In the genomic region with DNA sequence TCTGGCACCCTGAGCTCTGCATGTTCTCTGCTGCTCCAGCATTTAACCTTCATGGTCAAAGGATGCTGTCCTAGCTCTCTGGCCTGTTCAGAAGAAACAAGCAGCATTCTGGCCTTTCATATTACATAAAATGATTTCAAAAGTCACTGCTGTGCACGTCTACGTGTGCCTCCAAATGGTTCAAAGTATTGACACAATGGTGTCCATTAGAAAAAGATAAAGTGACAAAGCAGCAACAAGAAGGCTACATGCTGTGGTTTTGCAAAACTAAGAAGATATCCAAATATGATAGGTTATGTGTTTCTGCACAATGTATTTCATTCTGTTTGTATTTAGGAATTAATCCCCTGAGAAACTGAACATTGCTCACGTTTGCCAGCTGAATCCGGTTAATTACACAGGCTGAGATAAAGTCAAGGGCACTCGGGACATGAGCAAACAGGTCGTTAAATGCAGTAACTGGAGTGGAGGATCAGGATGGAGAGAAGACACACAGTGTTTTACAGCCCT, we compare ENCODE assay signal across 1 cellular context.
TF ChIP-seq lines count a peak whose summit lies in the region.

No MANE protein-coding gene starts in this region.

TF ChIP-seq in HepG2, 621 proteins besides CTCF, POLR2A, EP300 and RAD21 (continued from another document and continues in another):
- TF ChIP-seq, protein P1, sequence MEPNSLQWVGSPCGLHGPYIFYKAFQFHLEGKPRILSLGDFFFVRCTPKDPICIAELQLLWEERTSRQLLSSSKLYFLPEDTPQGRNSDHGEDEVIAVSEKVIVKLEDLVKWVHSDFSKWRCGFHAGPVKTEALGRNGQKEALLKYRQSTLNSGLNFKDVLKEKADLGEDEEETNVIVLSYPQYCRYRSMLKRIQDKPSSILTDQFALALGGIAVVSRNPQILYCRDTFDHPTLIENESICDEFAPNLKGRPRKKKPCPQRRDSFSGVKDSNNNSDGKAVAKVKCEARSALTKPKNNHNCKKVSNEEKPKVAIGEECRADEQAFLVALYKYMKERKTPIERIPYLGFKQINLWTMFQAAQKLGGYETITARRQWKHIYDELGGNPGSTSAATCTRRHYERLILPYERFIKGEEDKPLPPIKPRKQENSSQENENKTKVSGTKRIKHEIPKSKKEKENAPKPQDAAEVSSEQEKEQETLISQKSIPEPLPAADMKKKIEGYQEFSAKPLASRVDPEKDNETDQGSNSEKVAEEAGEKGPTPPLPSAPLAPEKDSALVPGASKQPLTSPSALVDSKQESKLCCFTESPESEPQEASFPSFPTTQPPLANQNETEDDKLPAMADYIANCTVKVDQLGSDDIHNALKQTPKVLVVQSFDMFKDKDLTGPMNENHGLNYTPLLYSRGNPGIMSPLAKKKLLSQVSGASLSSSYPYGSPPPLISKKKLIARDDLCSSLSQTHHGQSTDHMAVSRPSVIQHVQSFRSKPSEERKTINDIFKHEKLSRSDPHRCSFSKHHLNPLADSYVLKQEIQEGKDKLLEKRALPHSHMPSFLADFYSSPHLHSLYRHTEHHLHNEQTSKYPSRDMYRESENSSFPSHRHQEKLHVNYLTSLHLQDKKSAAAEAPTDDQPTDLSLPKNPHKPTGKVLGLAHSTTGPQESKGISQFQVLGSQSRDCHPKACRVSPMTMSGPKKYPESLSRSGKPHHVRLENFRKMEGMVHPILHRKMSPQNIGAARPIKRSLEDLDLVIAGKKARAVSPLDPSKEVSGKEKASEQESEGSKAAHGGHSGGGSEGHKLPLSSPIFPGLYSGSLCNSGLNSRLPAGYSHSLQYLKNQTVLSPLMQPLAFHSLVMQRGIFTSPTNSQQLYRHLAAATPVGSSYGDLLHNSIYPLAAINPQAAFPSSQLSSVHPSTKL (CRISPR knock-in tag; IDR thresholded peaks at IDR 0.05): peak; percentile 86
- 0 out of 2 replicates have a peak, but pooled peaks have one; percentile 38 for TF ChIP-seq KMT2A (CRISPR knock-in tag; IDR thresholded peaks at IDR 0.05)
- no peak for TF ChIP-seq HDAC6 (IDR thresholded peaks at IDR 0.05; ENCODE audit: low read depth, low read length)
- TF ChIP-seq, protein P2, sequence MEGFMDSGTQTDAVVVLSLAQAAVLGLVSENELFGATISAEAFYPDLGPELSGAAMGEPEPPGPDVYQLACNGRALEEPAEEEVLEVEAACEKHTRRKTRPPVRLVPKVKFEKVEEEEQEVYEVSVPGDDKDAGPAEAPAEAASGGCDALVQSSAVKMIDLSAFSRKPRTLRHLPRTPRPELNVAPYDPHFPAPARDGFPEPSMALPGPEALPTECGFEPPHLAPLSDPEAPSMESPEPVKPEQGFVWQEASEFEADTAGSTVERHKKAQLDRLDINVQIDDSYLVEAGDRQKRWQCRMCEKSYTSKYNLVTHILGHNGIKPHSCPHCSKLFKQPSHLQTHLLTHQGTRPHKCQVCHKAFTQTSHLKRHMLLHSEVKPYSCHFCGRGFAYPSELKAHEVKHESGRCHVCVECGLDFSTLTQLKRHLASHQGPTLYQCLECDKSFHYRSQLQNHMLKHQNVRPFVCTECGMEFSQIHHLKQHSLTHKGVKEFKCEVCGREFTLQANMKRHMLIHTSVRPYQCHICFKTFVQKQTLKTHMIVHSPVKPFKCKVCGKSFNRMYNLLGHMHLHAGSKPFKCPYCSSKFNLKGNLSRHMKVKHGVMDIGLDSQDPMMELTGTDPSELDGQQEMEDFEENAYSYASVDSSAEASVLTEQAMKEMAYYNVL (CRISPR knock-in tag; IDR thresholded peaks at IDR 0.05; ENCODE audit: borderline replicate concordance): peak; percentile 81; the same call in 1 of the 2 replicates
- no peak for TF ChIP-seq ZNF780A (CRISPR knock-in tag; IDR thresholded peaks at IDR 0.05)
- peak; percentile 77 for TF ChIP-seq BHLHE40 (IDR thresholded peaks at IDR 0.05; ENCODE audit: low read length)
- TF ChIP-seq, protein P3, sequence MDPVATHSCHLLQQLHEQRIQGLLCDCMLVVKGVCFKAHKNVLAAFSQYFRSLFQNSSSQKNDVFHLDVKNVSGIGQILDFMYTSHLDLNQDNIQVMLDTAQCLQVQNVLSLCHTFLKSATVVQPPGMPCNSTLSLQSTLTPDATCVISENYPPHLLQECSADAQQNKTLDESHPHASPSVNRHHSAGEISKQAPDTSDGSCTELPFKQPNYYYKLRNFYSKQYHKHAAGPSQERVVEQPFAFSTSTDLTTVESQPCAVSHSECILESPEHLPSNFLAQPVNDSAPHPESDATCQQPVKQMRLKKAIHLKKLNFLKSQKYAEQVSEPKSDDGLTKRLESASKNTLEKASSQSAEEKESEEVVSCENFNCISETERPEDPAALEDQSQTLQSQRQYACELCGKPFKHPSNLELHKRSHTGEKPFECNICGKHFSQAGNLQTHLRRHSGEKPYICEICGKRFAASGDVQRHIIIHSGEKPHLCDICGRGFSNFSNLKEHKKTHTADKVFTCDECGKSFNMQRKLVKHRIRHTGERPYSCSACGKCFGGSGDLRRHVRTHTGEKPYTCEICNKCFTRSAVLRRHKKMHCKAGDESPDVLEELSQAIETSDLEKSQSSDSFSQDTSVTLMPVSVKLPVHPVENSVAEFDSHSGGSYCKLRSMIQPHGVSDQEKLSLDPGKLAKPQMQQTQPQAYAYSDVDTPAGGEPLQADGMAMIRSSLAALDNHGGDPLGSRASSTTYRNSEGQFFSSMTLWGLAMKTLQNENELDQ (CRISPR knock-in tag; IDR thresholded peaks at IDR 0.05; ENCODE audit: borderline replicate concordance): no peak
- 0 out of 2 replicates have a peak, but pooled peaks have one; percentile 36 for TF ChIP-seq GATA4 (IDR thresholded peaks at IDR 0.05; ENCODE audit: borderline replicate concordance, low read depth)
- TF ChIP-seq BRCA1 (CRISPR knock-in tag; IDR thresholded peaks at IDR 0.05): no peak
- TF ChIP-seq, protein P4, sequence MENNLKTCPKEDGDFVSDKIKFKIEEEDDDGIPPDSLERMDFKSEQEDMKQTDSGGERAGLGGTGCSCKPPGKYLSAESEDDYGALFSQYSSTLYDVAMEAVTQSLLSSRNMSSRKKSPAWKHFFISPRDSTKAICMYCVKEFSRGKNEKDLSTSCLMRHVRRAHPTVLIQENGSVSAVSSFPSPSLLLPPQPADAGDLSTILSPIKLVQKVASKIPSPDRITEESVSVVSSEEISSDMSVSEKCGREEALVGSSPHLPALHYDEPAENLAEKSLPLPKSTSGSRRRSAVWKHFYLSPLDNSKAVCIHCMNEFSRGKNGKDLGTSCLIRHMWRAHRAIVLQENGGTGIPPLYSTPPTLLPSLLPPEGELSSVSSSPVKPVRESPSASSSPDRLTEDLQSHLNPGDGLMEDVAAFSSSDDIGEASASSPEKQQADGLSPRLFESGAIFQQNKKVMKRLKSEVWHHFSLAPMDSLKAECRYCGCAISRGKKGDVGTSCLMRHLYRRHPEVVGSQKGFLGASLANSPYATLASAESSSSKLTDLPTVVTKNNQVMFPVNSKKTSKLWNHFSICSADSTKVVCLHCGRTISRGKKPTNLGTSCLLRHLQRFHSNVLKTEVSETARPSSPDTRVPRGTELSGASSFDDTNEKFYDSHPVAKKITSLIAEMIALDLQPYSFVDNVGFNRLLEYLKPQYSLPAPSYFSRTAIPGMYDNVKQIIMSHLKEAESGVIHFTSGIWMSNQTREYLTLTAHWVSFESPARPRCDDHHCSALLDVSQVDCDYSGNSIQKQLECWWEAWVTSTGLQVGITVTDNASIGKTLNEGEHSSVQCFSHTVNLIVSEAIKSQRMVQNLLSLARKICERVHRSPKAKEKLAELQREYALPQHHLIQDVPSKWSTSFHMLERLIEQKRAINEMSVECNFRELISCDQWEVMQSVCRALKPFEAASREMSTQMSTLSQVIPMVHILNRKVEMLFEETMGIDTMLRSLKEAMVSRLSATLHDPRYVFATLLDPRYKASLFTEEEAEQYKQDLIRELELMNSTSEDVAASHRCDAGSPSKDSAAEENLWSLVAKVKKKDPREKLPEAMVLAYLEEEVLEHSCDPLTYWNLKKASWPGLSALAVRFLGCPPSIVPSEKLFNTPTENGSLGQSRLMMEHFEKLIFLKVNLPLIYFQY (CRISPR knock-in tag; IDR thresholded peaks at IDR 0.05; ENCODE audit: borderline replicate concordance): no peak
- peak; percentile 28; the same call in 1 of the 2 replicates for TF ChIP-seq DMAP1 (CRISPR knock-in tag; IDR thresholded peaks at IDR 0.05)
- TF ChIP-seq KAT7 (CRISPR knock-in tag; IDR thresholded peaks at IDR 0.05; ENCODE audit: borderline replicate concordance): 0 out of 2 replicates have a peak, but pooled peaks have one; percentile 58
- no peak for TF ChIP-seq U2AF2 (IDR thresholded peaks at IDR 0.05; ENCODE audit: low read depth, low read length)
- TF ChIP-seq, protein P5, sequence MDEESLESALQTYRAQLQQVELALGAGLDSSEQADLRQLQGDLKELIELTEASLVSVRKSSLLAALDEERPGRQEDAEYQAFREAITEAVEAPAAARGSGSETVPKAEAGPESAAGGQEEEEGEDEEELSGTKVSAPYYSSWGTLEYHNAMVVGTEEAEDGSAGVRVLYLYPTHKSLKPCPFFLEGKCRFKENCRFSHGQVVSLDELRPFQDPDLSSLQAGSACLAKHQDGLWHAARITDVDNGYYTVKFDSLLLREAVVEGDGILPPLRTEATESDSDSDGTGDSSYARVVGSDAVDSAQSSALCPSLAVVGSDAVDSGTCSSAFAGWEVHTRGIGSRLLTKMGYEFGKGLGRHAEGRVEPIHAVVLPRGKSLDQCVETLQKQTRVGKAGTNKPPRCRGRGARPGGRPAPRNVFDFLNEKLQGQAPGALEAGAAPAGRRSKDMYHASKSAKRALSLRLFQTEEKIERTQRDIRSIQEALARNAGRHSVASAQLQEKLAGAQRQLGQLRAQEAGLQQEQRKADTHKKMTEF (CRISPR knock-in tag; IDR thresholded peaks at IDR 0.05): 0 out of 2 replicates have a peak, but pooled peaks have one; percentile 21
- peak; percentile 27; the same call in 1 of the 2 replicates for TF ChIP-seq SAP130 (CRISPR knock-in tag; IDR thresholded peaks at IDR 0.05; ENCODE audit: low read depth)
- TF ChIP-seq JUN (CRISPR knock-in tag; IDR thresholded peaks at IDR 0.05): peak; percentile 28; the same call in 1 of the 2 replicates
- no peak for TF ChIP-seq ZNF224 (CRISPR knock-in tag; IDR thresholded peaks at IDR 0.05)
- TF ChIP-seq, protein P6, sequence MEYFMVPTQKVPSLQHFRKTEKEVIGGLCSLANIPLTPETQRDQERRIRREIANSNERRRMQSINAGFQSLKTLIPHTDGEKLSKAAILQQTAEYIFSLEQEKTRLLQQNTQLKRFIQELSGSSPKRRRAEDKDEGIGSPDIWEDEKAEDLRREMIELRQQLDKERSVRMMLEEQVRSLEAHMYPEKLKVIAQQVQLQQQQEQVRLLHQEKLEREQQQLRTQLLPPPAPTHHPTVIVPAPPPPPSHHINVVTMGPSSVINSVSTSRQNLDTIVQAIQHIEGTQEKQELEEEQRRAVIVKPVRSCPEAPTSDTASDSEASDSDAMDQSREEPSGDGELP (IDR thresholded peaks at IDR 0.05; ENCODE audit: borderline replicate concordance, low read depth): peak; percentile 74; the same call in 1 of the 2 replicates
- no peak for TF ChIP-seq U2AF1 (optimal IDR thresholded peaks at IDR 0.05; ENCODE audit: low read depth, low read length)
- TF ChIP-seq NONO (IDR thresholded peaks at IDR 0.05): no peak
- TF ChIP-seq NONO (CRISPR knock-in tag; conservative IDR thresholded peaks at IDR 0.05): 0 out of 2 replicates have a peak, but pooled peaks have one; percentile 44
- TF ChIP-seq TCF7 (IDR thresholded peaks at IDR 0.05; ENCODE audit: low read depth): no peak
- peak; percentile 89 for TF ChIP-seq ZMYM4 (CRISPR knock-in tag; IDR thresholded peaks at IDR 0.05)
- TF ChIP-seq CBX1 (IDR thresholded peaks at IDR 0.05; ENCODE audit: low read depth): no peak
- TF ChIP-seq ZNF296 (CRISPR knock-in tag; conservative IDR thresholded peaks at IDR 0.05): no peak
- no peak for TF ChIP-seq POLR2G (IDR thresholded peaks at IDR 0.05; ENCODE audit: low read depth, low read length)
- TF ChIP-seq ELF4 (CRISPR knock-in tag; IDR thresholded peaks at IDR 0.05; ENCODE audit: borderline replicate concordance): no peak
- TF ChIP-seq ZFP41 (CRISPR knock-in tag; IDR thresholded peaks at IDR 0.05; ENCODE audit: borderline replicate concordance): no peak
- TF ChIP-seq, protein P7, sequence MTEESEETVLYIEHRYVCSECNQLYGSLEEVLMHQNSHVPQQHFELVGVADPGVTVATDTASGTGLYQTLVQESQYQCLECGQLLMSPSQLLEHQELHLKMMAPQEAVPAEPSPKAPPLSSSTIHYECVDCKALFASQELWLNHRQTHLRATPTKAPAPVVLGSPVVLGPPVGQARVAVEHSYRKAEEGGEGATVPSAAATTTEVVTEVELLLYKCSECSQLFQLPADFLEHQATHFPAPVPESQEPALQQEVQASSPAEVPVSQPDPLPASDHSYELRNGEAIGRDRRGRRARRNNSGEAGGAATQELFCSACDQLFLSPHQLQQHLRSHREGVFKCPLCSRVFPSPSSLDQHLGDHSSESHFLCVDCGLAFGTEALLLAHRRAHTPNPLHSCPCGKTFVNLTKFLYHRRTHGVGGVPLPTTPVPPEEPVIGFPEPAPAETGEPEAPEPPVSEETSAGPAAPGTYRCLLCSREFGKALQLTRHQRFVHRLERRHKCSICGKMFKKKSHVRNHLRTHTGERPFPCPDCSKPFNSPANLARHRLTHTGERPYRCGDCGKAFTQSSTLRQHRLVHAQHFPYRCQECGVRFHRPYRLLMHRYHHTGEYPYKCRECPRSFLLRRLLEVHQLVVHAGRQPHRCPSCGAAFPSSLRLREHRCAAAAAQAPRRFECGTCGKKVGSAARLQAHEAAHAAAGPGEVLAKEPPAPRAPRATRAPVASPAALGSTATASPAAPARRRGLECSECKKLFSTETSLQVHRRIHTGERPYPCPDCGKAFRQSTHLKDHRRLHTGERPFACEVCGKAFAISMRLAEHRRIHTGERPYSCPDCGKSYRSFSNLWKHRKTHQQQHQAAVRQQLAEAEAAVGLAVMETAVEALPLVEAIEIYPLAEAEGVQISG (CRISPR knock-in tag; IDR thresholded peaks at IDR 0.05): peak; percentile 23; the same call in 1 of the 2 replicates
- TF ChIP-seq MEIS1 (CRISPR knock-in tag; IDR thresholded peaks at IDR 0.05; ENCODE audit: borderline replicate concordance): no peak
- TF ChIP-seq HNF4G (IDR thresholded peaks at IDR 0.05; ENCODE audit: borderline replicate concordance, low read depth, low read length): 0 out of 2 replicates have a peak, but pooled peaks have one; percentile 11
- TF ChIP-seq HNF4G (CRISPR knock-in tag; IDR thresholded peaks at IDR 0.05; ENCODE audit: borderline replicate concordance, low read depth): no peak
- peak; percentile 55; the same call in 1 of the 2 replicates for TF ChIP-seq GFI1 (CRISPR knock-in tag; IDR thresholded peaks at IDR 0.05; ENCODE audit: borderline replicate concordance)
- TF ChIP-seq RNF2 (conservative IDR thresholded peaks at IDR 0.05; ENCODE audit: low read depth): no peak
- TF ChIP-seq, protein P8, sequence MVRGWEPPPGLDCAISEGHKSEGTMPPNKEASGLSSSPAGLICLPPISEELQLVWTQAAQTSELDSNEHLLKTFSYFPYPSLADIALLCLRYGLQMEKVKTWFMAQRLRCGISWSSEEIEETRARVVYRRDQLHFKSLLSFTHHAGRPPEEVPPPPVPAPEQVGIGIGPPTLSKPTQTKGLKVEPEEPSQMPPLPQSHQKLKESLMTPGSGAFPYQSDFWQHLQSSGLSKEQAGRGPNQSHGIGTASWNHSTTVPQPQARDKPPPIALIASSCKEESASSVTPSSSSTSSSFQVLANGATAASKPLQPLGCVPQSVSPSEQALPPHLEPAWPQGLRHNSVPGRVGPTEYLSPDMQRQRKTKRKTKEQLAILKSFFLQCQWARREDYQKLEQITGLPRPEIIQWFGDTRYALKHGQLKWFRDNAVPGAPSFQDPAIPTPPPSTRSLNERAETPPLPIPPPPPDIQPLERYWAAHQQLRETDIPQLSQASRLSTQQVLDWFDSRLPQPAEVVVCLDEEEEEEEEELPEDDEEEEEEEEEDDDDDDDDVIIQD (CRISPR knock-in tag; IDR thresholded peaks at IDR 0.05; ENCODE audit: low read depth): 0 out of 2 replicates have a peak, but pooled peaks have one; percentile 42
